In the genomic region with DNA sequence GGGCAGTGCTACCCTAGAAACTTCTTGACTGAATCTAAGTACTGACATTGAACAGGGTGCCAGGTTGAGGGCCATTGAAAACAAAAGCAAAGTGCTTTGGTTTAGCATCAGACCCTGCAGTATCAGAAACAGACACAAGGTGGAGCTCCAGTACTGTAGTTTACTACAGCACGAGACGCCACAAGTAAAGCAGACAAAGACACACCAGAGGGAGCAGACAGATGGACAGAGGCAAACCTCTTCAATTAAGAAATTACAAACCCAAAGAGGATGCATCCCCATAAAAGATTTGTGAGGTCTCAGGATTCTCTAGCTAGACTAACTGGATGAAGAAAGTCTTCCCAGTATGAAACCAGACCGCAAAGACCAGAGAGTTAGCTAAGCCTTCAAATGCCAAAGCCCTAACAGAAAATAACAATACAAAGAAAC, we compare ENCODE assay signal across 1 cellular context.
A peak's percentile ranks its signal among the peaks of the same experiment; 100 is the strongest.
TF ChIP-seq lines count a peak whose summit lies in the region.

No MANE protein-coding gene starts in this region.

TF ChIP-seq in GM12878, 131 proteins besides CTCF, POLR2A, EP300 and RAD21 (continued from another document):
- TF ChIP-seq ETV6 (conservative IDR thresholded peaks at IDR 0.05 in 1 of 2, IDR thresholded peaks at IDR 0.05 in 1 of 2; ENCODE audit: borderline replicate concordance in 1 of 2, low read depth in 1 of 2) (no peak), ZBED1 (IDR thresholded peaks at IDR 0.05; ENCODE audit: borderline replicate concordance) (no peak), BHLHE40 (IDR thresholded peaks at IDR 0.05; ENCODE audit: borderline replicate concordance in 1 of 2, low read depth in 2 of 2, low read length in 1 of 2) (peak; percentile 87 to 88), SMC3 (IDR thresholded peaks at IDR 0.05; ENCODE audit: borderline replicate concordance, low read length) (peak; percentile 93), SUZ12 (IDR thresholded peaks at IDR 0.05; ENCODE audit: unreplicated experiment) (no peak), FOXM1 (IDR thresholded peaks at IDR 0.05; ENCODE audit: low read depth, low read length) (peak; percentile 44; the same call in 1 of the 2 replicates), ZNF622 (IDR thresholded peaks at IDR 0.05) (no peak), POU2F2 (IDR thresholded peaks at IDR 0.05; ENCODE audit: borderline replicate concordance, low read depth, low read length) (peak; percentile 45; the same call in 1 of the 3 replicates), SMAD5 (IDR thresholded peaks at IDR 0.05; ENCODE audit: low read depth) (no peak), ZBTB33 (IDR thresholded peaks at IDR 0.05) (peak; percentile 74; the same call in 1 of the 2 replicates), NFYA (IDR thresholded peaks at IDR 0.05; ENCODE audit: borderline replicate concordance, low read depth, low read length) (no peak), MYB (IDR thresholded peaks at IDR 0.05; ENCODE audit: borderline replicate concordance, low read depth, low read length) (no peak)
